Comparison of ENCODE assay signal across 1 cellular context in the genomic region with DNA sequence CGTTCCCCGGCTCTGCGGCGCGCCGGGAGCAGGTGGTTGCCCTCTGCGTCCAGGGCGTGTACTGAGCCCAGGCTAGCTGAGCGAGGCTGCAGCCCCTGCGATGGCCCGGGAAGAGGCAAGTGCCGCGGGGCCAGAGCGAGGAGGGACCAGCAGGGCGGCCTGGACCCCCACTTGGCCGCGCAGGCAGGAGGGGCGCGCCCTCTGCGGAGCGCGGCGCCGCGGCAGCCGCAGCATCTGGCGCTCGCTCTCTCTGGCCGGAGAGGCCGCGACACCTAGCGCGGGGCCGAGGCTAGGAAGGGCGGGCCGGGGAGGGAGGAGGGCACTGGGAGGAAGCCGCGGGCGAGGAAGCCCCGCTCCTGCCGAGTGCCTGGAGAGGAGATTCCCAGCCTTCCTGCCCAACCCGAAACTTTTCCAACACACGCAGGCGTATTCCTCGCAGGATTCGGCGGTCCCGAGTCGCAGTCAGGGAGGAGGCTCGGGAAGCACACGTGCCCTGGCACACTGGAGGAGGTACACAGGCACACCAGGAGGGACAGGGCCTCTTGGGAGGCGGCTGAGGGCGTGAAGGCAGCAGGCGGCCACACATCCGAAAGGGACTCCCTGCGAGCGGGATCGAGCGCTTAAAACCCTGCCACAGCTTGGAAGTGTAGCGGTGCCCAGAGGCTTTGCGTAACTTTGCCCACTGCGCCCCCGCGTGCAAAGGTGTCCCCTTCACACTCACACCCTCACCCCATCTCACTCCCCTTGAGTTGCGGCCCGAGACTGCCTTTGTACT.
A peak's percentile ranks its signal among the peaks of the same experiment; 100 is the strongest.
TF ChIP-seq lines count a peak whose summit lies in the region.

No MANE protein-coding gene starts in this region.

TF ChIP-seq in HepG2, 621 proteins besides CTCF, POLR2A, EP300 and RAD21 (continued from another document and continues in another):
- TF ChIP-seq ZNF589 (CRISPR knock-in tag; conservative IDR thresholded peaks at IDR 0.05) (0 out of 2 replicates have a peak, but pooled peaks have one; percentile 25), ZNF441 (CRISPR knock-in tag; IDR thresholded peaks at IDR 0.05; ENCODE audit: borderline replicate concordance) (no peak), TEAD3 (CRISPR knock-in tag; optimal IDR thresholded peaks at IDR 0.05; ENCODE audit: borderline replicate concordance) (peak; percentile 32), ZNF335 (CRISPR knock-in tag; IDR thresholded peaks at IDR 0.05) (no peak), TSC22D2 (CRISPR knock-in tag; IDR thresholded peaks at IDR 0.05; ENCODE audit: borderline replicate concordance) (0 out of 2 replicates have a peak, but pooled peaks have one; percentile 59), NFE2L1 (CRISPR knock-in tag; IDR thresholded peaks at IDR 0.05; ENCODE audit: borderline replicate concordance) (no peak), CC2D1A (CRISPR knock-in tag; IDR thresholded peaks at IDR 0.05) (no peak), UBTF (CRISPR knock-in tag; IDR thresholded peaks at IDR 0.05) (peak; percentile 89), ZNF83 (CRISPR knock-in tag; IDR thresholded peaks at IDR 0.05; ENCODE audit: borderline replicate concordance) (no peak), ZNF44 (CRISPR knock-in tag; IDR thresholded peaks at IDR 0.05) (no peak), ONECUT2 (CRISPR knock-in tag; IDR thresholded peaks at IDR 0.05) (no peak), ZBTB43 (CRISPR knock-in tag; conservative IDR thresholded peaks at IDR 0.05) (0 out of 2 replicates have a peak, but pooled peaks have one; percentile 49), ZNF136 (CRISPR knock-in tag; IDR thresholded peaks at IDR 0.05; ENCODE audit: low read depth) (no peak), MIXL1 (CRISPR knock-in tag; IDR thresholded peaks at IDR 0.05) (no peak), ZNF18 (CRISPR knock-in tag; IDR thresholded peaks at IDR 0.05; ENCODE audit: insufficient replicate concordance) (peak; percentile 29), BRD4 (CRISPR knock-in tag; IDR thresholded peaks at IDR 0.05) (peak; percentile 18; the same call in 1 of the 2 replicates), RBFOX2 (IDR thresholded peaks at IDR 0.05; ENCODE audit: low read depth, low read length) (peak; percentile 88), HOXA5 (CRISPR knock-in tag; IDR thresholded peaks at IDR 0.05) (peak; percentile 52; the same call in 1 of the 2 replicates), CSRNP1 (CRISPR knock-in tag; IDR thresholded peaks at IDR 0.05) (0 out of 2 replicates have a peak, but pooled peaks have one; percentile 59), HNF4G (IDR thresholded peaks at IDR 0.05; ENCODE audit: borderline replicate concordance, low read depth, low read length) (no peak), HNF4G (CRISPR knock-in tag; IDR thresholded peaks at IDR 0.05; ENCODE audit: borderline replicate concordance, low read depth) (no peak)
- TF ChIP-seq, protein P1, sequence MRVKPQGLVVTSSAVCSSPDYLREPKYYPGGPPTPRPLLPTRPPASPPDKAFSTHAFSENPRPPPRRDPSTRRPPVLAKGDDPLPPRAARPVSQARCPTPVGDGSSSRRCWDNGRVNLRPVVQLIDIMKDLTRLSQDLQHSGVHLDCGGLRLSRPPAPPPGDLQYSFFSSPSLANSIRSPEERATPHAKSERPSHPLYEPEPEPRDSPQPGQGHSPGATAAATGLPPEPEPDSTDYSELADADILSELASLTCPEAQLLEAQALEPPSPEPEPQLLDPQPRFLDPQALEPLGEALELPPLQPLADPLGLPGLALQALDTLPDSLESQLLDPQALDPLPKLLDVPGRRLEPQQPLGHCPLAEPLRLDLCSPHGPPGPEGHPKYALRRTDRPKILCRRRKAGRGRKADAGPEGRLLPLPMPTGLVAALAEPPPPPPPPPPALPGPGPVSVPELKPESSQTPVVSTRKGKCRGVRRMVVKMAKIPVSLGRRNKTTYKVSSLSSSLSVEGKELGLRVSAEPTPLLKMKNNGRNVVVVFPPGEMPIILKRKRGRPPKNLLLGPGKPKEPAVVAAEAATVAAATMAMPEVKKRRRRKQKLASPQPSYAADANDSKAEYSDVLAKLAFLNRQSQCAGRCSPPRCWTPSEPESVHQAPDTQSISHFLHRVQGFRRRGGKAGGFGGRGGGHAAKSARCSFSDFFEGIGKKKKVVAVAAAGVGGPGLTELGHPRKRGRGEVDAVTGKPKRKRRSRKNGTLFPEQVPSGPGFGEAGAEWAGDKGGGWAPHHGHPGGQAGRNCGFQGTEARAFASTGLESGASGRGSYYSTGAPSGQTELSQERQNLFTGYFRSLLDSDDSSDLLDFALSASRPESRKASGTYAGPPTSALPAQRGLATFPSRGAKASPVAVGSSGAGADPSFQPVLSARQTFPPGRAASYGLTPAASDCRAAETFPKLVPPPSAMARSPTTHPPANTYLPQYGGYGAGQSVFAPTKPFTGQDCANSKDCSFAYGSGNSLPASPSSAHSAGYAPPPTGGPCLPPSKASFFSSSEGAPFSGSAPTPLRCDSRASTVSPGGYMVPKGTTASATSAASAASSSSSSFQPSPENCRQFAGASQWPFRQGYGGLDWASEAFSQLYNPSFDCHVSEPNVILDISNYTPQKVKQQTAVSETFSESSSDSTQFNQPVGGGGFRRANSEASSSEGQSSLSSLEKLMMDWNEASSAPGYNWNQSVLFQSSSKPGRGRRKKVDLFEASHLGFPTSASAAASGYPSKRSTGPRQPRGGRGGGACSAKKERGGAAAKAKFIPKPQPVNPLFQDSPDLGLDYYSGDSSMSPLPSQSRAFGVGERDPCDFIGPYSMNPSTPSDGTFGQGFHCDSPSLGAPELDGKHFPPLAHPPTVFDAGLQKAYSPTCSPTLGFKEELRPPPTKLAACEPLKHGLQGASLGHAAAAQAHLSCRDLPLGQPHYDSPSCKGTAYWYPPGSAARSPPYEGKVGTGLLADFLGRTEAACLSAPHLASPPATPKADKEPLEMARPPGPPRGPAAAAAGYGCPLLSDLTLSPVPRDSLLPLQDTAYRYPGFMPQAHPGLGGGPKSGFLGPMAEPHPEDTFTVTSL (CRISPR knock-in tag; IDR thresholded peaks at IDR 0.05; ENCODE audit: borderline replicate concordance) = no peak
- TF ChIP-seq, protein P2, sequence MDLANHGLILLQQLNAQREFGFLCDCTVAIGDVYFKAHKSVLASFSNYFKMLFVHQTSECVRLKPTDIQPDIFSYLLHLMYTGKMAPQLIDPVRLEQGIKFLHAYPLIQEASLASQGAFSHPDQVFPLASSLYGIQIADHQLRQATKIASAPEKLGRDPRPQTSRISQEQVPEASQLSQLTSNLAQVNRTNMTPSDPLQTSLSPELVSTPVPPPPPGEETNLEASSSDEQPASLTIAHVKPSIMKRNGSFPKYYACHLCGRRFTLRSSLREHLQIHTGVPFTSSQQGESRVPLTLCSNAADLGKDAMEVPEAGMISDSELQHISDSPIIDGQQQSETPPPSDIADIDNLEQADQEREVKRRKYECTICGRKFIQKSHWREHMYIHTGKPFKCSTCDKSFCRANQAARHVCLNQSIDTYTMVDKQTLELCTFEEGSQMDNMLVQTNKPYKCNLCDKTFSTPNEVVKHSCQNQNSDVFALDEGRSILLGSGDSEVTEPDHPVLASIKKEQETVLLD (CRISPR knock-in tag; IDR thresholded peaks at IDR 0.05; ENCODE audit: low read depth) = no peak
- TF ChIP-seq, protein P3, sequence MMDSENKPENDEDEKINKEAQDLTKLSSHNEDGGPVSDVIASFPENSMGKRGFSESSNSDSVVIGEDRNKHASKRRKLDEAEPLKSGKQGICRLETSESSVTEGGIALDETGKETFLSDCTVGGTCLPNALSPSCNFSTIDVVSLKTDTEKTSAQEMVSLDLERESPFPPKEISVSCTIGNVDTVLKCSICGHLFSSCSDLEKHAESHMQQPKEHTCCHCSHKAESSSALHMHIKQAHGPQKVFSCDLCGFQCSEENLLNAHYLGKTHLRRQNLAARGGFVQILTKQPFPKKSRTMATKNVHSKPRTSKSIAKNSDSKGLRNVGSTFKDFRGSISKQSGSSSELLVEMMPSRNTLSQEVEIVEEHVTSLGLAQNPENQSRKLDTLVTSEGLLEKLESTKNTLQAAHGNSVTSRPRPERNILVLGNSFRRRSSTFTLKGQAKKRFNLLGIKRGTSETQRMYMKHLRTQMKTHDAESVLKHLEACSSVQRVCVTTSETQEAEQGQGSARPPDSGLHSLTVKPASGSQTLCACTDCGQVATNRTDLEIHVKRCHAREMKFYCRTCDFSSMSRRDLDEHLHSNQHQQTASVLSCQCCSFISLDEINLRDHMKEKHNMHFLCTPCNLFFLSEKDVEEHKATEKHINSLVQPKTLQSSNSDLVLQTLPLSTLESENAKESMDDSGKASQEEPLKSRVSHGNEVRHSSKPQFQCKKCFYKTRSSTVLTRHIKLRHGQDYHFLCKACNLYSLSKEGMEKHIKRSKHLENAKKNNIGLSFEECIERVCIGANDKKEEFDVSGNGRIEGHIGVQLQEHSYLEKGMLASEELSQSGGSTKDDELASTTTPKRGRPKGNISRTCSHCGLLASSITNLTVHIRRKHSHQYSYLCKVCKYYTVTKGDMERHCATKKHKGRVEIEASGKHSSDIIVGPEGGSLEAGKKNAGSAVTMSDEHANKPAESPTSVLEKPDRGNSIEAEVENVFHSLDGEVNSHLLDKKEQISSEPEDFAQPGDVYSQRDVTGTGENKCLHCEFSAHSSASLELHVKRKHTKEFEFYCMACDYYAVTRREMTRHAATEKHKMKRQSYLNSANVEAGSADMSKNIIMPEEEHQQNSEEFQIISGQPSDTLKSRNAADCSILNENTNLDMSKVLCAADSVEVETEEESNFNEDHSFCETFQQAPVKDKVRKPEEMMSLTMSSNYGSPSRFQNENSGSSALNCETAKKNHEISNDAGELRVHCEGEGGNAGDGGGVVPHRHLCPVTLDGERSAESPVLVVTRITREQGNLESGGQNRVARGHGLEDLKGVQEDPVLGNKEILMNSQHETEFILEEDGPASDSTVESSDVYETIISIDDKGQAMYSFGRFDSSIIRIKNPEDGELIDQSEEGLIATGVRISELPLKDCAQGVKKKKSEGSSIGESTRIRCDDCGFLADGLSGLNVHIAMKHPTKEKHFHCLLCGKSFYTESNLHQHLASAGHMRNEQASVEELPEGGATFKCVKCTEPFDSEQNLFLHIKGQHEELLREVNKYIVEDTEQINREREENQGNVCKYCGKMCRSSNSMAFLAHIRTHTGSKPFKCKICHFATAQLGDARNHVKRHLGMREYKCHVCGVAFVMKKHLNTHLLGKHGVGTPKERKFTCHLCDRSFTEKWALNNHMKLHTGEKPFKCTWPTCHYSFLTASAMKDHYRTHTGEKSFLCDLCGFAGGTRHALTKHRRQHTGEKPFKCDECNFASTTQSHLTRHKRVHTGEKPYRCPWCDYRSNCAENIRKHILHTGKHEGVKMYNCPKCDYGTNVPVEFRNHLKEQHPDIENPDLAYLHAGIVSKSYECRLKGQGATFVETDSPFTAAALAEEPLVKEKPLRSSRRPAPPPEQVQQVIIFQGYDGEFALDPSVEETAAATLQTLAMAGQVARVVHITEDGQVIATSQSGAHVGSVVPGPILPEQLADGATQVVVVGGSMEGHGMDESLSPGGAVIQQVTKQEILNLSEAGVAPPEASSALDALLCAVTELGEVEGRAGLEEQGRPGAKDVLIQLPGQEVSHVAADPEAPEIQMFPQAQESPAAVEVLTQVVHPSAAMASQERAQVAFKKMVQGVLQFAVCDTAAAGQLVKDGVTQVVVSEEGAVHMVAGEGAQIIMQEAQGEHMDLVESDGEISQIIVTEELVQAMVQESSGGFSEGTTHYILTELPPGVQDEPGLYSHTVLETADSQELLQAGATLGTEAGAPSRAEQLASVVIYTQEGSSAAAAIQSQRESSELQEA (CRISPR knock-in tag; IDR thresholded peaks at IDR 0.05; ENCODE audit: not compliant biosample characterization) = peak; percentile 24
